ENCODE assay signal across 29 cellular contexts in genomic region chr7:95440394-95441038, GRCh38. TPM values are rescaled to one million over a fixed set of nuclear protein-coding genes. Genes with fewer than 3 reads are reported as not detected.
"Had no signal": no experiment of that assay in that cellular context is flagged by ENCODE, and none has a peak within 500 bp of the region (broad histone marks: within the 10 kb centered on the region; RNA-seq: fewer than 3 reads in every experiment).

No MANE protein-coding gene starts in this region.

- H3K27me3 Mint-ChIP-seq: activated CD4-positive, alpha-beta T cell treated with anti-CD3 and anti-CD28 coated beads for 36 hours; memory B cell had no signal

- ATAC-seq: activated CD4-positive, alpha-beta T cell treated with anti-CD3 and anti-CD28 coated beads for 36 hours; activated T-cell treated with anti-CD3 and anti-CD28 coated beads, Interleukin-2, amount 50 U/mL, for 4 hours; heart right ventricle had no signal

- H3K36me3 Mint-ChIP-seq: activated naive CD8-positive, alpha-beta T cell treated with anti-CD3 and anti-CD28 coated beads, Interleukin-2, amount 10 ng/mL, durations not matched to agents 7 days and 5 days; memory B cell had no signal

- H3K27ac Mint-ChIP-seq: activated B cell treated with CpG ODN at 0.5 μM for 24 hours; activated CD4-positive, alpha-beta T cell treated with anti-CD3 and anti-CD28 coated beads for 36 hours; activated naive CD8-positive, alpha-beta T cell treated with anti-CD3 and anti-CD28 coated beads, Interleukin-2, amount 10 ng/mL, durations not matched to agents 7 days and 5 days; activated T-helper 2 cell treated with anti-CD3 and anti-CD28 coated beads, Interferon-gamma antibody, Interleukin-2, Interleukin-4, amounts not matched to agents 10 μg/mL and 5 μg/mL and 100 μg/mL, durations not matched to agents 14 hours and 24 hours and 36 hours; memory B cell; stimulated activated naive CD8-positive, alpha-beta T cell treated with anti-CD3 and anti-CD28 coated beads, Interleukin-15, Interleukin-2, amounts not matched to agents 100 ng/mL and 50 ng/mL, for 24 hours; T-helper 1 cell treated with Interleukin-12 subunit alpha and Interleukin-12 subunit beta and Interleukin-4 antibody, amounts not matched to agents 30 μg/mL and 1 μg/mL, for 36 hours had no signal

- H3K36me3 ChIP-seq: heart right ventricle, left ventricle myocardium inferior, sigmoid colon, spleen, tibial artery, uterus had no signal

- DNase-seq: activated B cell treated with CpG ODN at 0.5 μM for 24 hours; activated CD4-positive, alpha-beta T cell treated with anti-CD3 and anti-CD28 coated beads for 36 hours; activated CD4-positive, alpha-beta T cell treated with anti-CD3 and anti-CD28 coated beads, Interleukin-2, amount 50 U/mL, for 48 hours; activated CD8-positive, alpha-beta memory T cell treated with anti-CD3 and anti-CD28 coated beads, Interleukin-2, amount 50 U/mL, for 48 hours; activated naive CD4-positive, alpha-beta T cell; activated naive CD8-positive, alpha-beta T cell treated with anti-CD3 and anti-CD28 coated beads, Interleukin-2, amount 10 ng/mL, durations not matched to agents 7 days and 5 days; activated T-cell treated with anti-CD3 and anti-CD28 coated beads, Interleukin-2, amount 50 U/mL, for 4 hours; amniotic stem cell; cerebellar nuclear complex; cortex of kidney; heart right ventricle; left ventricle myocardium inferior; occipital lobe; sigmoid colon; spleen; stimulated activated CD4-positive, alpha-beta T cell treated with anti-CD3 and anti-CD28 coated beads, Interleukin-4, amount 100 ng/mL, for 1 hour; T1000; tibial artery; uterus had no signal

- H3K9me3 Mint-ChIP-seq: activated B cell treated with CpG ODN at 0.5 μM for 24 hours; activated naive CD8-positive, alpha-beta T cell treated with anti-CD3 and anti-CD28 coated beads, Interleukin-2, amount 10 ng/mL, durations not matched to agents 7 days and 5 days; activated T-cell treated with anti-CD3 and anti-CD28 coated beads, Interleukin-2, amount 50 U/mL, for 4 hours; activated T-helper 2 cell treated with anti-CD3 and anti-CD28 coated beads, Interferon-gamma antibody, Interleukin-2, Interleukin-4, amounts not matched to agents 10 μg/mL and 5 μg/mL and 100 μg/mL, durations not matched to agents 14 hours and 24 hours and 36 hours; memory B cell; stimulated activated naive CD8-positive, alpha-beta T cell treated with anti-CD3 and anti-CD28 coated beads, Interleukin-15, Interleukin-2, amounts not matched to agents 100 ng/mL and 50 ng/mL, for 24 hours; T-helper 1 cell treated with Interleukin-12 subunit alpha and Interleukin-12 subunit beta and Interleukin-4 antibody, amounts not matched to agents 30 μg/mL and 1 μg/mL, for 36 hours had no signal

- H3K4me3 Mint-ChIP-seq: activated B cell treated with CpG ODN at 0.5 μM for 24 hours; activated CD4-positive, alpha-beta T cell treated with anti-CD3 and anti-CD28 coated beads for 36 hours; activated naive CD8-positive, alpha-beta T cell treated with anti-CD3 and anti-CD28 coated beads, Interleukin-2, amount 10 ng/mL, durations not matched to agents 7 days and 5 days; activated T-cell treated with anti-CD3 and anti-CD28 coated beads, Interleukin-2, amount 50 U/mL, for 4 hours; memory B cell; stimulated activated naive CD8-positive, alpha-beta T cell treated with anti-CD3 and anti-CD28 coated beads, Interleukin-15, Interleukin-2, amounts not matched to agents 100 ng/mL and 50 ng/mL, for 24 hours; T-helper 1 cell treated with Interleukin-12 subunit alpha and Interleukin-12 subunit beta and Interleukin-4 antibody, amounts not matched to agents 30 μg/mL and 1 μg/mL, for 36 hours had no signal

- H3K27me3 ChIP-seq: heart right ventricle, sigmoid colon, spleen, tibial artery, uterus had no signal

- H3K4me1 ChIP-seq: tibial artery, uterus had no signal

- H3K4me3 ChIP-seq: heart right ventricle, left ventricle myocardium inferior, sigmoid colon, spleen, tibial artery, uterus had no signal

- H3K9me3 ChIP-seq: heart right ventricle, left ventricle myocardium inferior, sigmoid colon, spleen, tibial artery, uterus had no signal

- H3K27ac ChIP-seq: heart right ventricle, left ventricle myocardium inferior, sigmoid colon, spleen, tibial artery, uterus had no signal

- FAIRE-seq: keratinocyte had no signal

- H3K4me1 Mint-ChIP-seq: activated CD4-positive, alpha-beta T cell treated with anti-CD3 and anti-CD28 coated beads for 36 hours had no signal

RNA-seq across cellular contexts. Expression of gene PON3, which starts 44.3 kb away (rescaled TPM):
- total RNA-seq: activated B cell treated with CpG ODN at 0.5 μM for 24 hours; activated CD4-positive, alpha-beta T cell treated with anti-CD3 and anti-CD28 coated beads for 36 hours; activated CD8-positive, alpha-beta memory T cell treated with anti-CD3 and anti-CD28 coated beads for 36 hours; activated naive CD8-positive, alpha-beta T cell treated with anti-CD3 and anti-CD28 coated beads, Interleukin-2, amount 10 ng/mL, durations not matched to agents 7 days and 5 days; activated T-cell treated with anti-CD3 and anti-CD28 coated beads, Interleukin-2, amount 50 U/mL, for 4 hours; epithelial cell of proximal tubule; fibroblast of villous mesenchyme; mononuclear cell had no signal
- polyA plus RNA-seq: neural cell had no signal

RNA-seq across cellular contexts. Expression of gene ASB4, which starts 45.2 kb away (rescaled TPM):
- total RNA-seq: activated B cell treated with CpG ODN at 0.5 μM for 24 hours; activated CD4-positive, alpha-beta T cell treated with anti-CD3 and anti-CD28 coated beads for 36 hours; activated CD8-positive, alpha-beta memory T cell treated with anti-CD3 and anti-CD28 coated beads for 36 hours; activated naive CD8-positive, alpha-beta T cell treated with anti-CD3 and anti-CD28 coated beads, Interleukin-2, amount 10 ng/mL, durations not matched to agents 7 days and 5 days; activated T-helper 2 cell treated with anti-CD3 and anti-CD28 coated beads, Interferon-gamma antibody, Interleukin-2, Interleukin-4, amounts not matched to agents 10 μg/mL and 5 μg/mL and 100 μg/mL, durations not matched to agents 14 hours and 24 hours and 36 hours; fibroblast of villous mesenchyme; sigmoid colon; spleen had no signal
- polyA plus RNA-seq: keratinocyte had no signal
